8 cellular contexts compared by ENCODE assay signal in genomic region chr19:41641879-41642485, GRCh38. TPM values are rescaled to one million over a fixed set of nuclear protein-coding genes. Genes with fewer than 3 reads are reported as not detected.
DNase-seq lines count a peak whose midpoint lies in the region; ATAC-seq and TF ChIP-seq lines count a peak whose summit lies in the region.

No MANE protein-coding gene starts in this region.

- H3K4me3 Mint-ChIP-seq in activated naive CD4-positive, alpha-beta T cell treated with anti-CD3 and anti-CD28 coated beads, Interleukin-2, amount 50 U/mL, for 24 hours, result no peak overlapping the region

- H3K4me3 ChIP-seq in cardiac muscle cell (no peak overlapping the region), sigmoid colon (no peak overlapping the region)

- H3K27ac ChIP-seq in cardiac muscle cell (no peak overlapping the region), sigmoid colon (no peak overlapping the region)

- peaks cover 37% of the 10 kb centered on the region for H3K4me1 Mint-ChIP-seq in activated naive CD4-positive, alpha-beta T cell treated with anti-CD3 and anti-CD28 coated beads, Interleukin-2, amount 50 U/mL, for 24 hours

- intact Hi-C loops in sigmoid colon (cut with DNase I), result loop anchor here (2.0 kb wide), 1 partner anchor 105 kb away; no protein-coding TSS in a partner anchor

- no peaks in the 10 kb centered on the region for H3K27me3 Mint-ChIP-seq in activated naive CD4-positive, alpha-beta T cell treated with anti-CD3 and anti-CD28 coated beads, Interleukin-2, amount 50 U/mL, for 24 hours

- peak; percentile 51 for DNase-seq in DMS53 treated with DMSO at 0.1 percent for 48 hours (lab: John Stamatoyannopoulos, UW; ENCODE audit: unreplicated experiment)
- DNase-seq in LHCN-M2 (ENCODE audit: low read depth), result peak; percentile 38
- DNase-seq in SK-MEL-5 (ENCODE audit: low read depth, low spot score), result peak; percentile 77
- peak; percentile 2 to 65 for DNase-seq in cardiac muscle cell (ENCODE audit: low read depth in 1 of 2, low spot score in 1 of 2)
- DNase-seq in sigmoid colon, result no peak

- ATAC-seq in HG02970 (IDR thresholded peaks at IDR 0.05; ENCODE audit: low FRiP score, unreplicated experiment) (no peak), HG02610 (IDR thresholded peaks at IDR 0.05; ENCODE audit: unreplicated experiment) (no peak)

- H3K27ac Mint-ChIP-seq in activated naive CD4-positive, alpha-beta T cell treated with anti-CD3 and anti-CD28 coated beads, Interleukin-2, amount 50 U/mL, for 24 hours, result peak overlapping the region; percentile 70

- TF ChIP-seq EP300 in sigmoid colon (IDR thresholded peaks at IDR 0.05), result no peak

- no peak for TF ChIP-seq POLR2A in sigmoid colon (IDR thresholded peaks at IDR 0.05)

- WGBS in sigmoid colon, 2 donors, result 0 to 5% methylated on average over 6 of the region's 6 CpGs

- H3K27me3 ChIP-seq in cardiac muscle cell, result no peaks in the 10 kb centered on the region
- peaks cover 0 to 18% (median 9%) of the 10 kb centered on the region in 3 donors for H3K27me3 ChIP-seq in sigmoid colon

- no peaks in the 10 kb centered on the region for H3K9me3 Mint-ChIP-seq in activated naive CD4-positive, alpha-beta T cell treated with anti-CD3 and anti-CD28 coated beads, Interleukin-2, amount 50 U/mL, for 24 hours

- in situ Hi-C loops in SK-MEL-5 (cut with HindIII; ENCODE audit: low pct_unique_long_range_greater_than_20kb, low sequenced_read_pairs), result no loop called here

- no peaks in the 10 kb centered on the region for H3K36me3 Mint-ChIP-seq in activated naive CD4-positive, alpha-beta T cell treated with anti-CD3 and anti-CD28 coated beads, Interleukin-2, amount 50 U/mL, for 24 hours

- H3K36me3 ChIP-seq in cardiac muscle cell (no peaks in the 10 kb centered on the region), sigmoid colon (no peaks in the 10 kb centered on the region)

- H3K4me1 ChIP-seq in cardiac muscle cell (ENCODE audit: low read depth) (no peaks in the 10 kb centered on the region), sigmoid colon (no peaks in the 10 kb centered on the region)

- peaks cover 2% of the 10 kb centered on the region for H3K9me3 ChIP-seq in cardiac muscle cell (ENCODE audit: low read depth)
- no peaks in the 10 kb centered on the region for H3K9me3 ChIP-seq in sigmoid colon

- TF ChIP-seq CTCF in cardiac muscle cell (IDR thresholded peaks at IDR 0.05; ENCODE audit: low read depth, low read length), result peak; percentile 90
- TF ChIP-seq CTCF in sigmoid colon (IDR thresholded peaks at IDR 0.05), result peak; percentile 37 to 83 (median 70)

RNA-seq across cellular contexts. Expression of gene CEACAM4, which starts 15.1 kb away (rescaled TPM):
- total RNA-seq in LHCN-M2 (2014; rRNA removed), result not detected in 2 replicates
- polyA plus RNA-seq in LHCN-M2 (2012), result not detected
- not detected in 2 replicates for total RNA-seq in SK-MEL-5 (2014; rRNA removed; shearing (Covaris generic))
- not detected in 2 replicates for polyA plus RNA-seq in SK-MEL-5 (2015; cell fraction: cytosol; rRNA removed)
- polyA plus RNA-seq in SK-MEL-5 (2015; cell fraction: nucleus; rRNA removed), result not detected in 2 replicates
- total RNA-seq in cardiac muscle cell, result not detected in 2 replicates
- not detected in 2 replicates for polyA plus RNA-seq in cardiac muscle cell
- 1 to 10 TPM in 2 of 4 donors, not detected in 2; 1.9 to 3.6 TPM for total RNA-seq in sigmoid colon
- polyA plus RNA-seq in sigmoid colon, result 1 to 10 TPM in 1 of 3 donors, not detected in 2; 1.6 TPM

RNA-seq across cellular contexts. Expression of gene CEACAM7, which starts 46.1 kb away (rescaled TPM):
- total RNA-seq in LHCN-M2 (2014; rRNA removed) (not detected in 2 replicates), cardiac muscle cell (not detected in 2 replicates), sigmoid colon (1 to 10 TPM in 2 of 4 donors, under 1 TPM in 1, not detected in 1; 0.49 to 1.4 (median 1.1) TPM)
- polyA plus RNA-seq in LHCN-M2 (2012), result not detected
- not detected in 2 replicates for total RNA-seq in SK-MEL-5 (2014; rRNA removed; shearing (Covaris generic))
- not detected in 2 replicates for polyA plus RNA-seq in SK-MEL-5 (2015; cell fraction: cytosol; rRNA removed)
- not detected in 2 replicates for polyA plus RNA-seq in SK-MEL-5 (2015; cell fraction: nucleus; rRNA removed)
- polyA plus RNA-seq in cardiac muscle cell (not detected in 2 replicates), sigmoid colon (1,000 to 10,000 TPM in 1 of 3 donors, 100 to 1,000 TPM in 2; 282 to 1,079 (median 306) TPM)
